In genomic region chr7:21542891-21543527, GRCh38 we compare ENCODE assay signal across 8 cellular contexts. TPM values are rescaled to one million over a fixed set of nuclear protein-coding genes. Genes with fewer than 3 reads are reported as not detected.
DNase-seq lines count a peak whose midpoint lies in the region; ATAC-seq, FAIRE-seq and TF ChIP-seq lines count a peak whose summit lies in the region.

Gene DNAH11, plus strand, starts transcription at chr7:21543039. Its CDS starts 207 bp downstream, at chr7:21543246.

- TF ChIP-seq POLR2A in GM12892 (IDR thresholded peaks at IDR 0.05; ENCODE audit: low read depth, low read length) = no peak

- H3K4me2 ChIP-seq in GM23338 = peak within 1 kb of the TSS; percentile 78
- no peak within 1 kb of the TSS for H3K4me2 ChIP-seq in OCI-LY7 (ENCODE audit: low read length)

- no peaks in the 10 kb centered on the region for H4K20me1 ChIP-seq in GM23338 (replicated peaks; ENCODE audit: insufficient read depth)
- no peaks in the 10 kb centered on the region for H4K20me1 ChIP-seq in OCI-LY7 (ENCODE audit: insufficient read depth, low read length)

- H2AFZ ChIP-seq in GM23338 (peak within 1 kb of the TSS; percentile 85), OCI-LY7 (ENCODE audit: low read length) (no peak within 1 kb of the TSS)

- POLR2A ChIA-PET in RWPE1 (lab: Yijun Ruan, JAX; ENCODE audit: low non-redundant PET) (no interaction called here), OCI-LY7 (lab: Charles Lee) (no interaction called here)

- H3K4me3 Mint-ChIP-seq in GM23338 = peak within 1 kb of the TSS; percentile 67
- peak within 1 kb of the TSS; percentile 56 to 61 for H3K4me3 Mint-ChIP-seq in effector memory CD8-positive, alpha-beta T cell

- H3K4me1 ChIP-seq in GM23338 (ENCODE audit: insufficient read depth) (peaks cover 60% of the 10 kb centered on the region), mononuclear cell (ENCODE audit: insufficient read depth, low read length) (peaks cover 12% of the 10 kb centered on the region), upper lobe of right lung (peaks cover 13% of the 10 kb centered on the region), OCI-LY7 (ENCODE audit: insufficient read depth, low read length, poor library complexity, severe bottlenecking) (no peaks in the 10 kb centered on the region)

- H3K79me2 ChIP-seq in GM23338 (replicated peaks; ENCODE audit: insufficient read depth) (no peaks in the 10 kb centered on the region), OCI-LY7 (ENCODE audit: insufficient read depth, low read depth, low read length) (no peaks in the 10 kb centered on the region)

- H3K27ac Mint-ChIP-seq in GM23338 = no peak within 1 kb of the TSS
- no peak within 1 kb of the TSS for H3K27ac Mint-ChIP-seq in effector memory CD8-positive, alpha-beta T cell

- BruUV-seq in OCI-LY7 (replicated peaks; lab: Mats Ljungman, UMichigan) = no TSS peak

- H3K36me3 ChIP-seq in GM23338 (ENCODE audit: insufficient read depth) (no peaks in the 10 kb centered on the region), upper lobe of right lung (no peaks in the 10 kb centered on the region), OCI-LY7 (ENCODE audit: insufficient read depth, low read length) (no peaks in the 10 kb centered on the region)

- no peaks in the 10 kb centered on the region for H3K9me3 ChIP-seq in mononuclear cell (ENCODE audit: low read depth, low read length)
- no peaks in the 10 kb centered on the region for H3K9me3 ChIP-seq in upper lobe of right lung
- H3K9me3 ChIP-seq in OCI-LY7 (ENCODE audit: low read length) = no peaks in the 10 kb centered on the region

- H3K36me3 Mint-ChIP-seq in GM23338 (ENCODE audit: low read depth) = peaks cover 2% of the 10 kb centered on the region; the same call in 1 of the 3 replicates
- H3K36me3 Mint-ChIP-seq in effector memory CD8-positive, alpha-beta T cell (ENCODE audit: insufficient read depth) = no peaks in the 10 kb centered on the region

- peak within 1 kb of the TSS; percentile 59 for H3K4me3 ChIP-seq in GM23338
- H3K4me3 ChIP-seq in mononuclear cell (ENCODE audit: low read length) = peak within 1 kb of the TSS; percentile 7
- peak within 1 kb of the TSS; percentile 51 for H3K4me3 ChIP-seq in upper lobe of right lung
- H3K4me3 ChIP-seq in OCI-LY7 (ENCODE audit: low read depth, low read length, poor library complexity, severe bottlenecking) = no peak within 1 kb of the TSS

- TF ChIP-seq CTCF in GM23338 (conservative IDR thresholded peaks at IDR 0.05; ENCODE audit: low read depth in 2 of 2) (peak in 1 of 2 experiments; percentile 30; a peak in 2 of 4 replicates), RWPE1 (conservative IDR thresholded peaks at IDR 0.05; ENCODE audit: low read depth) (no peak), upper lobe of right lung (IDR thresholded peaks at IDR 0.05) (no peak), OCI-LY7 (conservative IDR thresholded peaks at IDR 0.05; ENCODE audit: low read length) (no peak)

- H3K27me3 Mint-ChIP-seq in GM23338 (ENCODE audit: insufficient read depth, low read depth, poor library complexity) = peaks cover 13% of the 10 kb centered on the region
- peaks cover 69 to 94% of the 10 kb centered on the region in 2 donors for H3K27me3 Mint-ChIP-seq in effector memory CD8-positive, alpha-beta T cell

- H3K27ac ChIP-seq in GM23338 (ENCODE audit: low read depth) (no peak within 1 kb of the TSS), RWPE1 (no peak within 1 kb of the TSS), upper lobe of right lung (no peak within 1 kb of the TSS), OCI-LY7 (ENCODE audit: low read depth, low read length, poor library complexity, severe bottlenecking) (no peak within 1 kb of the TSS)

- H3F3A ChIP-seq in GM23338 (replicated peaks; ENCODE audit: low read depth) = 0 out of 2 replicates have a peak, but pooled peaks cover 7% of the 10 kb centered on the region

- DNase-seq in DMS53 treated with DMSO at 0.1 percent for 48 hours (lab: John Stamatoyannopoulos, UW; ENCODE audit: unreplicated experiment) (peak; percentile 76), GM23338 (ENCODE audit: low spot score) (peak; percentile 89), RWPE1 (ENCODE audit: low spot score) (peak; percentile 45), upper lobe of right lung (peak; percentile 82), GM12892 (ENCODE audit: insufficient read length) (no peak), OCI-LY7 (ENCODE audit: low spot score) (no peak)
- no peak for DNase-seq in effector memory CD8-positive, alpha-beta T cell

- no peak for FAIRE-seq in GM12892 (lab: Jason Lieb, UNC)

- peaks cover 44% of the 10 kb centered on the region for H3K4me1 Mint-ChIP-seq in GM23338
- H3K4me1 Mint-ChIP-seq in effector memory CD8-positive, alpha-beta T cell (ENCODE audit: low read depth in 2 of 2) = peaks cover 0 to 11% of the 10 kb centered on the region in 2 donors

- CTCF ChIA-PET in RWPE1 (lab: Yijun Ruan, JAX) = interaction anchor here (0.6 kb wide), 1 partner anchor 1512 kb away, joined by 6 read pairs; no protein-coding TSS in a partner anchor
- CTCF ChIA-PET in OCI-LY7 (lab: Charles Lee; ENCODE audit: unreplicated experiment) = no interaction called here

- H3K9me2 ChIP-seq in GM23338 (ENCODE audit: insufficient read depth) (no peaks in the 10 kb centered on the region), OCI-LY7 (ENCODE audit: insufficient read depth, low read length) (no peaks in the 10 kb centered on the region)

- H3K9me3 Mint-ChIP-seq in GM23338 = peaks cover 3% of the 10 kb centered on the region; the same call in 1 of the 3 replicates
- no peaks in the 10 kb centered on the region for H3K9me3 Mint-ChIP-seq in effector memory CD8-positive, alpha-beta T cell

- H3K27me3 ChIP-seq in GM23338 (ENCODE audit: insufficient read depth) (peaks cover 30% of the 10 kb centered on the region), mononuclear cell (ENCODE audit: insufficient read depth, low read length) (peaks cover 63% of the 10 kb centered on the region), upper lobe of right lung (peaks cover 40% of the 10 kb centered on the region)

- ATAC-seq in GM23338 = peak; percentile 96
- ATAC-seq in effector memory CD8-positive, alpha-beta T cell (replicated peaks) = no peak
- peak; percentile 99 for ATAC-seq in upper lobe of right lung

- intact Hi-C loops in upper lobe of right lung (cut with DNase I) = no loop called here
- intact Hi-C loops in OCI-LY7 (cut with micrococcal nuclease; ENCODE audit: unreplicated experiment) = no loop called here

TF ChIP-seq in GM23338, 12 proteins besides CTCF, POLR2A, EP300 and RAD21 (continues in another document):
- TF ChIP-seq ZNF462 (CRISPR knock-in tag; IDR thresholded peaks at IDR 0.05) = no peak

RNA-seq across cellular contexts. Expression of gene DNAH11, which starts in this region (rescaled TPM):
- 4.7 and 9.3 TPM in 2 replicates for total RNA-seq in GM23338 (2014; rRNA removed; shearing (Covaris generic))
- 9.1 and 9.3 TPM in 2 replicates for polyA plus RNA-seq in GM23338 (2016; fragmentation: Nextera tagmentation; extraction: Ambion mirVana)
- under 0.01 TPM for total RNA-seq in mononuclear cell
- total RNA-seq in upper lobe of right lung = 3.4 TPM
- 0.38 TPM for polyA plus RNA-seq in GM12892 (2012; ENCODE audit: missing spikeins)
- not detected in 2 replicates for total RNA-seq in OCI-LY7 (2014; rRNA removed; shearing (Covaris generic))
- not detected in 2 replicates for total RNA-seq in OCI-LY7 (2022)

Comparison
In these comparisons a context has a peak if more than half of its experiments do, and no peak if none do; other contexts are left out.
1. DNase-seq: peak in DMS53 treated with DMSO at 0.1 percent for 48 hours (single experiment), GM23338 (single experiment), RWPE1 (single experiment) and upper lobe of right lung (single experiment); none in effector memory CD8-positive, alpha-beta T cell (0 of 3), GM12892 (single experiment) and OCI-LY7 (single experiment).